Comparison of ENCODE assay signal across 11 cellular contexts in the genomic region with DNA sequence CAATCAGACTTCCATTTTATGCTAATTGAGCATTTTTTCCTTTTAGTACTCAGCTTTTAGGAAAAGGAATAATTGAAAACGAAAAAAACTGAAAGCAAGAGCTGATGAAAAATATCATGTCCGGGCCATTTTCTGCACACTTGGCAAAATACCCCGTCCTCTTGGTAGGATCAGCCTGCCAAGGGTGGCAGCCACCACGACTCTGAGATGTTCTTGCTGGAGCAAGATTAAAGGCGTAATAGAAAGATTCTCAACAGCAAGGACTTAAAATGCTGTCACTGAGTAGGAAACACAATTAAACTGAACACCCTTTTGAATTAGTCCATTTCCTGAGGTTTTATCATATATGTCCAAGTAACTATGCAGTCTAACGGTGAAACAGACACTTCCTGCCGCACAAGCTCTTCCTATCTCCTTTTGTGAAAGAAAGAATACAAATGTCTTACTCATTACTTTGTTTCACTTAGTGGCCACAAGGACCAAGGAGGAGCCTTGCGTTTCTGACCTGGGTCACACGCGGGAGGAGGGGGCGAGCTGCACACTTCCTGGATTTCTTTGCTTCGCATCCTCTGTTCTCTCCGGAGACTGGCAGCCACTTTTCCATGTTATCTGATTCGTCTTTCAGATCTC.
A peak's percentile ranks its signal among the peaks of the same experiment; 100 is the strongest.
DNase-seq lines count a peak whose midpoint lies in the region; ATAC-seq, FAIRE-seq and TF ChIP-seq lines count a peak whose summit lies in the region.
"Had no signal": no experiment of that assay in that cellular context is flagged by ENCODE, and none has a peak within 500 bp of the region (broad histone marks: within the 10 kb centered on the region; RNA-seq: fewer than 3 reads in every experiment).

No MANE protein-coding gene starts in this region.

- H3K4me1 Mint-ChIP-seq in endothelial cell (ENCODE audit: unreplicated experiment) (peaks cover 28% of the 10 kb centered on the region), nephron progenitor cell (peaks cover 63% of the 10 kb centered on the region)
- H3K4me1 Mint-ChIP-seq in activated naive CD4-positive, alpha-beta T cell treated with anti-CD3 and anti-CD28 coated beads for 36 hours (ENCODE audit: low read depth) = no peaks in the 10 kb centered on the region
- H3K4me1 Mint-ChIP-seq: central memory CD8-positive, alpha-beta T cell had no signal

- no peaks in the 10 kb centered on the region for H3K9me3 Mint-ChIP-seq in endothelial cell (ENCODE audit: unreplicated experiment)
- H3K9me3 Mint-ChIP-seq in nephron progenitor cell = no peaks in the 10 kb centered on the region
- no peaks in the 10 kb centered on the region for H3K9me3 Mint-ChIP-seq in activated naive CD4-positive, alpha-beta T cell treated with anti-CD3 and anti-CD28 coated beads for 36 hours
- H3K9me3 Mint-ChIP-seq: central memory CD8-positive, alpha-beta T cell had no signal

- DNase-seq in AG08396 (ENCODE audit: low spot score) (peak; percentile 24), HTR-8/SVneo (ENCODE audit: insufficient read length, low spot score) (peak; percentile 46), endothelial cell (ENCODE audit: low spot score) (peak; percentile 11), nephron progenitor cell (peak; percentile 15)
- no peak for DNase-seq in activated naive CD4-positive, alpha-beta T cell treated with anti-CD3 and anti-CD28 coated beads for 36 hours
- DNase-seq: C1 segment of cervical spinal cord, NCI-H345 had no signal

- CTCF ChIA-PET in activated naive CD4-positive, alpha-beta T cell treated with anti-CD3 and anti-CD28 coated beads for 36 hours (lab: Charles Lee) = interaction anchor here (0.6 kb wide), 1 partner anchor 293 kb away, joined by 3 read pairs; no protein-coding TSS in a partner anchor

- TF ChIP-seq CTCF in endothelial cell (IDR thresholded peaks at IDR 0.05; ENCODE audit: unreplicated experiment) = no peak
- no peak for TF ChIP-seq CTCF in nephron progenitor cell (IDR thresholded peaks at IDR 0.05)

- FAIRE-seq in HTR-8/SVneo (lab: Jason Lieb, UNC) = peak; percentile 57

- H3K27me3 Mint-ChIP-seq in endothelial cell (ENCODE audit: unreplicated experiment) (no peaks in the 10 kb centered on the region), nephron progenitor cell (ENCODE audit: low read depth, poor library complexity) (peaks cover 11% of the 10 kb centered on the region)
- H3K27me3 Mint-ChIP-seq in activated naive CD4-positive, alpha-beta T cell treated with anti-CD3 and anti-CD28 coated beads for 36 hours (ENCODE audit: low read depth) = no peaks in the 10 kb centered on the region

- H3K4me3 Mint-ChIP-seq in endothelial cell (ENCODE audit: unreplicated experiment) (no peak overlapping the region), nephron progenitor cell (peak overlapping the region; percentile 41)
- H3K4me3 Mint-ChIP-seq in activated naive CD4-positive, alpha-beta T cell treated with anti-CD3 and anti-CD28 coated beads for 36 hours = no peak overlapping the region
- H3K4me3 Mint-ChIP-seq: central memory CD8-positive, alpha-beta T cell had no signal

- H3K27ac Mint-ChIP-seq in endothelial cell (ENCODE audit: unreplicated experiment) (no peak overlapping the region), nephron progenitor cell (peak overlapping the region; percentile 64)
- no peak overlapping the region for H3K27ac Mint-ChIP-seq in activated naive CD4-positive, alpha-beta T cell treated with anti-CD3 and anti-CD28 coated beads for 36 hours

- H3K36me3 Mint-ChIP-seq in endothelial cell (ENCODE audit: low read depth, unreplicated experiment) = no peaks in the 10 kb centered on the region
- no peaks in the 10 kb centered on the region for H3K36me3 Mint-ChIP-seq in nephron progenitor cell (ENCODE audit: low read depth)
- H3K36me3 Mint-ChIP-seq in activated naive CD4-positive, alpha-beta T cell treated with anti-CD3 and anti-CD28 coated beads for 36 hours (ENCODE audit: low read depth) = no peaks in the 10 kb centered on the region

- intact Hi-C loops in activated naive CD4-positive, alpha-beta T cell treated with anti-CD3 and anti-CD28 coated beads for 36 hours (cut with micrococcal nuclease) = no loop called here

- ATAC-seq in HG02973 (IDR thresholded peaks at IDR 0.05; ENCODE audit: unreplicated experiment) (no peak), HG03378 (IDR thresholded peaks at IDR 0.05; ENCODE audit: unreplicated experiment) (no peak), GM21526 (IDR thresholded peaks at IDR 0.05; ENCODE audit: low FRiP score, unreplicated experiment) (no peak)
